12 cellular contexts compared by ENCODE assay signal in genomic region chr11:12232819-12233601, GRCh38.
DNase-seq lines count a peak whose midpoint lies in the region; ATAC-seq and TF ChIP-seq lines count a peak whose summit lies in the region.
"Had no signal": no experiment of that assay in that cellular context is flagged by ENCODE, and none has a peak within 500 bp of the region (broad histone marks: within the 10 kb centered on the region; RNA-seq: fewer than 3 reads in every experiment).

No MANE protein-coding gene starts in this region.

- ATAC-seq in HG02588 (IDR thresholded peaks at IDR 0.05; ENCODE audit: unreplicated experiment) (no peak), left ventricle myocardium superior (no peak)

- H3K9me3 ChIP-seq in testis, result no peaks in the 10 kb centered on the region

- H3K4me3 Mint-ChIP-seq in activated T-helper 2 cell treated with anti-CD3 and anti-CD28 coated beads, Interferon-gamma antibody, Interleukin-2, Interleukin-4, amounts not matched to agents 10 μg/mL and 5 μg/mL and 100 μg/mL, durations not matched to agents 14 hours and 24 hours and 36 hours (ENCODE audit: low read depth), result no peak overlapping the region
- no peak overlapping the region for H3K4me3 Mint-ChIP-seq in glutamatergic neuron (ENCODE audit: unreplicated experiment)
- H3K4me3 Mint-ChIP-seq: activated naive CD4-positive, alpha-beta T cell treated with anti-CD3 and anti-CD28 coated beads for 36 hours had no signal

- TF ChIP-seq CTCF in testis (IDR thresholded peaks at IDR 0.05) (no peak), glutamatergic neuron (IDR thresholded peaks at IDR 0.05; ENCODE audit: partially characterized antibody, unreplicated experiment) (no peak)

- peak overlapping the region; percentile 53 for H3K27ac Mint-ChIP-seq in activated T-helper 2 cell treated with anti-CD3 and anti-CD28 coated beads, Interferon-gamma antibody, Interleukin-2, Interleukin-4, amounts not matched to agents 10 μg/mL and 5 μg/mL and 100 μg/mL, durations not matched to agents 14 hours and 24 hours and 36 hours
- no peak overlapping the region for H3K27ac Mint-ChIP-seq in glutamatergic neuron (ENCODE audit: unreplicated experiment)
- H3K27ac Mint-ChIP-seq: activated naive CD4-positive, alpha-beta T cell treated with anti-CD3 and anti-CD28 coated beads for 36 hours had no signal

- H3K27me3 Mint-ChIP-seq in activated T-helper 2 cell treated with anti-CD3 and anti-CD28 coated beads, Interferon-gamma antibody, Interleukin-2, Interleukin-4, amounts not matched to agents 10 μg/mL and 5 μg/mL and 100 μg/mL, durations not matched to agents 14 hours and 24 hours and 36 hours (ENCODE audit: low read depth), result no peaks in the 10 kb centered on the region
- peaks cover 7% of the 10 kb centered on the region for H3K27me3 Mint-ChIP-seq in glutamatergic neuron (ENCODE audit: unreplicated experiment)

- WGBS in testis, 2 donors, result 64% methylated on average over 4 of the region's 4 CpGs

- no peaks in the 10 kb centered on the region for H3K9me3 Mint-ChIP-seq in activated T-helper 2 cell treated with anti-CD3 and anti-CD28 coated beads, Interferon-gamma antibody, Interleukin-2, Interleukin-4, amounts not matched to agents 10 μg/mL and 5 μg/mL and 100 μg/mL, durations not matched to agents 14 hours and 24 hours and 36 hours
- H3K9me3 Mint-ChIP-seq in glutamatergic neuron (ENCODE audit: unreplicated experiment), result peaks cover 9% of the 10 kb centered on the region
- H3K9me3 Mint-ChIP-seq: activated naive CD4-positive, alpha-beta T cell treated with anti-CD3 and anti-CD28 coated beads for 36 hours had no signal

- TF ChIP-seq POLR2A in testis (IDR thresholded peaks at IDR 0.05), result no peak

- H3K4me3 ChIP-seq in testis, result no peak overlapping the region

- H3K27me3 ChIP-seq in testis, result no peaks in the 10 kb centered on the region

- H3K4me1 Mint-ChIP-seq in activated T-helper 2 cell treated with anti-CD3 and anti-CD28 coated beads, Interferon-gamma antibody, Interleukin-2, Interleukin-4, amounts not matched to agents 10 μg/mL and 5 μg/mL and 100 μg/mL, durations not matched to agents 14 hours and 24 hours and 36 hours (ENCODE audit: low read depth), result peaks cover 65% of the 10 kb centered on the region
- peaks cover 13% of the 10 kb centered on the region for H3K4me1 Mint-ChIP-seq in glutamatergic neuron (ENCODE audit: low read depth, unreplicated experiment)

- peak; percentile 83 for DNase-seq in HCEC 1CT
- no peak for DNase-seq in activated T-helper 2 cell treated with anti-CD3 and anti-CD28 coated beads, Interferon-gamma antibody, Interleukin-2, Interleukin-4, amounts not matched to agents 10 μg/mL and 5 μg/mL and 100 μg/mL, durations not matched to agents 14 hours and 24 hours and 36 hours (ENCODE audit: low spot score)
- peak; percentile 94 for DNase-seq in glomerular visceral epithelial cell (ENCODE audit: extremely low spot score)
- no peak for DNase-seq in testis
- DNase-seq in glutamatergic neuron, result no peak
- DNase-seq in mucosa of gallbladder (ENCODE audit: low spot score), result no peak
- no peak for DNase-seq in left ventricle myocardium superior
- DNase-seq: activated naive CD4-positive, alpha-beta T cell treated with anti-CD3 and anti-CD28 coated beads for 36 hours; hippocampal formation; NCI-H2171; T-helper 2 cell had no signal

- intact Hi-C loops in activated T-helper 2 cell treated with anti-CD3 and anti-CD28 coated beads, Interferon-gamma antibody, Interleukin-2, Interleukin-4, amounts not matched to agents 10 μg/mL and 5 μg/mL and 100 μg/mL, durations not matched to agents 14 hours and 24 hours and 36 hours (cut with micrococcal nuclease), result no loop called here
- intact Hi-C loops in testis (cut with DNase I; ENCODE audit: low total_unique reads) (loop anchor here (10.0 kb wide), 1 partner anchor 118 kb away; the partner anchor contains the start of gene MICAL2), left ventricle myocardium superior (cut with micrococcal nuclease) (no loop called here)

- H3K4me1 ChIP-seq in testis, result peaks cover 74% of the 10 kb centered on the region

- H3K36me3 Mint-ChIP-seq in activated T-helper 2 cell treated with anti-CD3 and anti-CD28 coated beads, Interferon-gamma antibody, Interleukin-2, Interleukin-4, amounts not matched to agents 10 μg/mL and 5 μg/mL and 100 μg/mL, durations not matched to agents 14 hours and 24 hours and 36 hours (ENCODE audit: low read depth), result peaks cover 97% of the 10 kb centered on the region
- H3K36me3 Mint-ChIP-seq in glutamatergic neuron (ENCODE audit: unreplicated experiment), result no peaks in the 10 kb centered on the region

- no peaks in the 10 kb centered on the region for H3K36me3 ChIP-seq in testis (ENCODE audit: low read depth, missing control alignments)

- H3K27ac ChIP-seq in testis, result peak overlapping the region; percentile 89 to 93

Comparison
In these comparisons a context has a peak if more than half of its experiments do, and no peak if none do; other contexts are left out.
1. DNase-seq: peak in HCEC 1CT (single experiment) and glomerular visceral epithelial cell (single experiment); none in activated T-helper 2 cell treated with anti-CD3 and anti-CD28 coated beads, Interferon-gamma antibody, Interleukin-2, Interleukin-4, amounts not matched to agents 10 μg/mL and 5 μg/mL and 100 μg/mL, durations not matched to agents 14 hours and 24 hours and 36 hours (single experiment), testis (single experiment), glutamatergic neuron (single experiment), mucosa of gallbladder (single experiment) and left ventricle myocardium superior (single experiment).